In the genomic region with DNA sequence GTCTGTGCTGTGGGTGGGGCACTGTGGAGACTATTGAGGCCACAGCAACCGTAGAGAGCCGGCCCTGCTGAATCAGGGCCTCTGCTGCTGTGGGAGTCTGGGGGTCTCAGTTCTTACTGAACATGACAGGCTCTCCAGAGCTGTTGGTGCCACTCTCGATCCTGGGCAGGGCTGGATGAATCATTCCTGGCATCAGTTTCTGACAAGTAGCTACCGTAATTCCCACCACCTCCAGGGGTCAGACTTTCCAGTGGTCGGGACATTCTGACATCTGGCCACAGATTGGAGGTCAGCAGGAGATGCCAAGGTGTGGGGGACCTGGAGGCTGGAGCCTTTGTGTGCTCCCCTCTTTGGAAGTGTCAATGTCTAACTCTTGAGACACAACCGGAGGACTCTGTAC, we compare ENCODE assay signal across 26 cellular contexts.
"Had no signal": no experiment of that assay in that cellular context is flagged by ENCODE, and none has a peak within 500 bp of the region (broad histone marks: within the 10 kb centered on the region; RNA-seq: fewer than 3 reads in every experiment).

No MANE protein-coding gene starts in this region.

- H3K4me1 ChIP-seq: heart right ventricle, prostate gland, right atrium auricular region, spleen, upper lobe of left lung had no signal

- ATAC-seq: activated CD8-positive, alpha-beta T cell treated with anti-CD3 and anti-CD28 coated beads, Interleukin-2, amount 10 ng/mL, durations not matched to agents 7 days and 5 days; activated T-helper 17 cell treated with anti-CD3 and anti-CD28 coated beads, Interleukin-2, amount 50 U/mL, for 72 hours; left lobe of liver; naive thymus-derived CD8-positive, alpha-beta T cell; T-cell had no signal

- H3K36me3 ChIP-seq: heart right ventricle, neutrophil, ovary, prostate gland, right atrium auricular region, spleen, thoracic aorta, upper lobe of left lung had no signal

- H3K4me3 ChIP-seq: heart right ventricle, ovary, prostate gland, right atrium auricular region, spleen, thoracic aorta, upper lobe of left lung had no signal

- H3K27ac ChIP-seq: epithelial cell of prostate, heart right ventricle, neutrophil, ovary, prostate gland, right atrium auricular region, spleen, thoracic aorta, upper lobe of left lung, VCaP had no signal

- H3K9me3 ChIP-seq: neutrophil, ovary, prostate gland, right atrium auricular region, thoracic aorta had no signal

- H3K27me3 ChIP-seq: neutrophil, ovary, right atrium auricular region, spleen, upper lobe of left lung had no signal

- H3K9me3 Mint-ChIP-seq: activated T-cell treated with anti-CD3 and anti-CD28 coated beads, Interleukin-2, amount 50 U/mL, for 24 hours; activated T-helper 17 cell treated with anti-CD3 and anti-CD28 coated beads, Interleukin-2, amount 50 U/mL, for 72 hours had no signal

- H3K27me3 Mint-ChIP-seq: activated CD4-positive, alpha-beta T cell treated with anti-CD3 and anti-CD28 coated beads, Interleukin-2, amount 10 ng/mL, durations not matched to agents 7 days and 5 days; activated T-helper 17 cell treated with anti-CD3 and anti-CD28 coated beads, Interleukin-2, amount 50 U/mL, for 72 hours had no signal

- H3K4me3 Mint-ChIP-seq: activated CD4-positive, alpha-beta T cell treated with anti-CD3 and anti-CD28 coated beads, Interleukin-2, amount 10 ng/mL, durations not matched to agents 7 days and 5 days; activated CD8-positive, alpha-beta T cell treated with anti-CD3 and anti-CD28 coated beads, Interleukin-2, amount 10 ng/mL, durations not matched to agents 7 days and 5 days; activated naive CD8-positive, alpha-beta T cell; activated T-cell treated with anti-CD3 and anti-CD28 coated beads, Interleukin-2, amount 50 U/mL, for 24 hours; activated T-helper 17 cell treated with anti-CD3 and anti-CD28 coated beads, Interleukin-2, amount 50 U/mL, for 72 hours; mesothelial cell of epicardium; naive thymus-derived CD8-positive, alpha-beta T cell; T-cell; T-helper 2 cell treated with Interferon-gamma antibody and Interleukin-4, amounts not matched to agents 5 μg/mL and 100 μg/mL, for 36 hours had no signal

- H3K36me3 Mint-ChIP-seq: activated naive CD8-positive, alpha-beta T cell; mesothelial cell of epicardium; naive thymus-derived CD8-positive, alpha-beta T cell; T-cell had no signal

- H3K4me1 Mint-ChIP-seq: activated CD4-positive, alpha-beta T cell treated with anti-CD3 and anti-CD28 coated beads, Interleukin-2, amount 10 ng/mL, durations not matched to agents 7 days and 5 days; activated T-helper 17 cell treated with anti-CD3 and anti-CD28 coated beads, Interleukin-2, amount 50 U/mL, for 72 hours; mesothelial cell of epicardium; naive thymus-derived CD8-positive, alpha-beta T cell; T-cell had no signal

- H3K27ac Mint-ChIP-seq: activated CD4-positive, alpha-beta T cell treated with anti-CD3 and anti-CD28 coated beads, Interleukin-2, amount 10 ng/mL, durations not matched to agents 7 days and 5 days; activated CD8-positive, alpha-beta T cell treated with anti-CD3 and anti-CD28 coated beads, Interleukin-2, amount 10 ng/mL, durations not matched to agents 7 days and 5 days; activated naive CD8-positive, alpha-beta T cell; activated T-cell treated with anti-CD3 and anti-CD28 coated beads, Interleukin-2, amount 50 U/mL, for 24 hours; activated T-helper 17 cell treated with anti-CD3 and anti-CD28 coated beads, Interleukin-2, amount 50 U/mL, for 72 hours; mesothelial cell of epicardium; naive thymus-derived CD8-positive, alpha-beta T cell; T-cell; T-helper 2 cell treated with Interferon-gamma antibody and Interleukin-4, amounts not matched to agents 5 μg/mL and 100 μg/mL, for 36 hours had no signal

- DNase-seq: activated CD4-positive, alpha-beta T cell treated with anti-CD3 and anti-CD28 coated beads, Interleukin-2, amount 10 ng/mL, durations not matched to agents 7 days and 5 days; activated CD4-positive, CD25-positive, alpha-beta regulatory T cell treated with anti-CD3 and anti-CD28 coated beads, Interleukin-2, amount 50 U/mL, for 72 hours; activated CD8-positive, alpha-beta T cell treated with anti-CD3 and anti-CD28 coated beads, Interleukin-2, amount 10 ng/mL, durations not matched to agents 7 days and 5 days; activated T-cell treated with anti-CD3 and anti-CD28 coated beads, Interleukin-2, amount 50 U/mL, for 24 hours; amniotic stem cell; cerebellar nuclear complex; cortex of kidney; heart right ventricle; naive thymus-derived CD8-positive, alpha-beta T cell; ovary; spleen; stimulated activated CD4-positive, alpha-beta T cell treated with anti-CD3 and anti-CD28 coated beads, Interleukin-4, amount 100 ng/mL, for 1 hour; stimulated activated naive CD4-positive, alpha-beta T cell; T-cell; upper lobe of left lung had no signal
